In the genomic region with DNA sequence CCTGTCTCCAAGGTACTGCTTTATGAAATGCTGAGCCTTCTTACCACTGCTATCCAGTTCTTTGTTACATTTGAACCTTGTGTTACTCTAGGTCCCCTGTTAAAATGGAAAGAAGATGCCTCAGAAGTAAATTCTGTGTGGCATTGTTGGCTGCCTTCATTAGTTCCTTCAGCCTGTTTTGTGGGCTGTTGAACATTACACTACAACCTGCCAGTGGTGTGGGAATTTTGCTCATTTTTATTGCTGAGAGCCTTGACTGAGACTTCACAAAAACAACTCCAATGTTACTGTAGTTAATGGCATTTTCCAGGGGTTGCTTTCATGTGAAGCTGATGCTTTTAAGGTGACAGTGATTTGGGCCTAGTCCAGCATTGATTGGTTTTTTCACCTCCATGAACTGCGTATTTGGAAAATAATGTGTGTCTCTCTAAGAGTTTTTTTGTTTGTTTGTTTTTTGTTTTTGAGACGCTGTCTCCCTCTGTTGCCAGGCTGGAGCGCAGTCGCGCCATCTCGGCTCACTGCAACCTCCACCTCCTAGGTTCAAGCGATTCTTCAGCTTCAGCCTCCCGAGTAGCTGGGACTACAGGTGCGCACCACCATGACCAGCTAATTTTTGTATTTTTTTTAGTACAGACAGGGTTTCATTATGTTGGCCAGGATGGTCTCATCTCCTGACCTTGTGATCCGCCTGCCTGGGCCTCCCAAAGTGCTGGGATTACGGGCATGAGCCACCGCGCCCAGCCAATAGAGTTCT, we compare ENCODE assay signal across 11 cellular contexts. TPM values are rescaled to one million over a fixed set of nuclear protein-coding genes. Genes with fewer than 3 reads are reported as not detected.
A peak's percentile ranks its signal among the peaks of the same experiment; 100 is the strongest.
DNase-seq lines count a peak whose midpoint lies in the region; ATAC-seq and TF ChIP-seq lines count a peak whose summit lies in the region.
"Had no signal": no experiment of that assay in that cellular context is flagged by ENCODE, and none has a peak within 500 bp of the region (broad histone marks: within the 10 kb centered on the region; RNA-seq: fewer than 3 reads in every experiment).

No MANE protein-coding gene starts in this region.

- H2AFZ ChIP-seq in GM23248 (no peak overlapping the region), OCI-LY3 (ENCODE audit: low read depth, low read length) (no peak overlapping the region)

- TF ChIP-seq CTCF in OCI-LY3 (IDR thresholded peaks at IDR 0.05; ENCODE audit: low read depth, low read length) = no peak
- TF ChIP-seq CTCF in endodermal cell (conservative IDR thresholded peaks at IDR 0.05) = no peak
- no peak for TF ChIP-seq CTCF in progenitor cell of endocrine pancreas (IDR thresholded peaks at IDR 0.05; ENCODE audit: unreplicated experiment)

- H3K4me2 ChIP-seq in GM23248 (ENCODE audit: unreplicated experiment) (peak overlapping the region; percentile 100), OCI-LY3 (ENCODE audit: low read length) (peak overlapping the region; percentile 56; the same call in 1 of the 2 replicates)

- H3K27me3 Mint-ChIP-seq in endodermal cell (ENCODE audit: insufficient read depth) = peaks cover 2% of the 10 kb centered on the region
- H3K27me3 Mint-ChIP-seq in progenitor cell of endocrine pancreas = no peaks in the 10 kb centered on the region

- peak overlapping the region; percentile 100 for H3K9ac ChIP-seq in GM23248
- H3K9ac ChIP-seq in OCI-LY3 (ENCODE audit: low read length) = no peak overlapping the region
- H3K9ac ChIP-seq in endodermal cell (ENCODE audit: extremely low read depth, low read length, poor library complexity, severe bottlenecking) = no peak overlapping the region

- no peaks in the 10 kb centered on the region for H3K9me2 ChIP-seq in GM23248 (ENCODE audit: insufficient read depth)

- peaks cover 85% of the 10 kb centered on the region for H3K79me2 ChIP-seq in GM23248 (ENCODE audit: insufficient read depth)
- peaks cover 98% of the 10 kb centered on the region for H3K79me2 ChIP-seq in OCI-LY3 (ENCODE audit: low read length)

- H3K4me3 Mint-ChIP-seq in endodermal cell (no peak overlapping the region), progenitor cell of endocrine pancreas (ENCODE audit: low read depth) (peak overlapping the region; percentile 29)

- ATAC-seq in HG03095 (IDR thresholded peaks at IDR 0.05; ENCODE audit: unreplicated experiment) = no peak

- peak; percentile 39 for DNase-seq in GM23248
- no peak for DNase-seq in endodermal cell
- DNase-seq in progenitor cell of endocrine pancreas (ENCODE audit: low spot score, unreplicated experiment) = no peak
- DNase-seq in effector CD4-positive, alpha-beta T cell = no peak
- no peak for DNase-seq in stimulated activated naive CD4-positive, alpha-beta T cell treated with Interleukin-2 at 50 U/mL for 16 hours (lab: John Stamatoyannopoulos, UW)
- DNase-seq: activated CD4-positive, alpha-beta T cell treated with anti-CD3 and anti-CD28 coated beads for 48 hours; DMS153; NCI-H2227 treated with DMSO at 0.1 percent for 48 hours; SJCRH30 had no signal

- H3K27ac ChIP-seq in GM23248 (peak overlapping the region; percentile 100), OCI-LY3 (ENCODE audit: low read length) (peak overlapping the region; percentile 17; the same call in 1 of the 2 replicates), endodermal cell (ENCODE audit: low read depth, low read length) (no peak overlapping the region)
- H3K27ac ChIP-seq: SJCRH30 had no signal

- no peaks in the 10 kb centered on the region for H3K9me3 ChIP-seq in GM23248 (ENCODE audit: low read depth)
- no peaks in the 10 kb centered on the region for H3K9me3 ChIP-seq in OCI-LY3 (ENCODE audit: insufficient read depth, low read length)
- no peaks in the 10 kb centered on the region for H3K9me3 ChIP-seq in endodermal cell (ENCODE audit: control insufficient read depth, low read length)
- H3K9me3 ChIP-seq: SJCRH30 had no signal

- H4K20me1 ChIP-seq in GM23248 (ENCODE audit: insufficient read depth) = no peaks in the 10 kb centered on the region; the same call in none of the 2 replicates
- peaks cover 51% of the 10 kb centered on the region for H4K20me1 ChIP-seq in OCI-LY3 (ENCODE audit: insufficient read depth, low read length)

- 0 out of 2 replicates have a peak, but pooled peaks cover 3% of the 10 kb centered on the region for H3K36me3 ChIP-seq in GM23248 (ENCODE audit: low read depth)
- H3K36me3 ChIP-seq in OCI-LY3 (replicated peaks; ENCODE audit: low read depth, low read length) = peaks cover 17% of the 10 kb centered on the region
- H3K36me3 ChIP-seq in endodermal cell (ENCODE audit: control insufficient read depth, insufficient read depth, low read length) = peaks cover 7% of the 10 kb centered on the region

- H3F3A ChIP-seq in GM23248 (ENCODE audit: insufficient read depth) = peaks cover 39% of the 10 kb centered on the region

- H3K36me3 Mint-ChIP-seq in endodermal cell (ENCODE audit: low read depth) = peaks cover 3% of the 10 kb centered on the region
- H3K36me3 Mint-ChIP-seq in progenitor cell of endocrine pancreas (ENCODE audit: insufficient read depth) = peaks cover 4% of the 10 kb centered on the region

- H3K9me3 Mint-ChIP-seq in endodermal cell (peaks cover 1% of the 10 kb centered on the region), progenitor cell of endocrine pancreas (ENCODE audit: low read depth) (no peaks in the 10 kb centered on the region)

- H3K27me3 ChIP-seq in GM23248 (replicated peaks; ENCODE audit: insufficient read depth) = no peaks in the 10 kb centered on the region
- H3K27me3 ChIP-seq in OCI-LY3 (ENCODE audit: low read depth, low read length) = no peaks in the 10 kb centered on the region
- no peaks in the 10 kb centered on the region for H3K27me3 ChIP-seq in endodermal cell (ENCODE audit: control insufficient read depth, insufficient read depth, low read length, poor library complexity, severe bottlenecking)
- H3K27me3 ChIP-seq: SJCRH30 had no signal

- H3K4me1 ChIP-seq in GM23248 (ENCODE audit: insufficient read depth) (peaks cover 20% of the 10 kb centered on the region), OCI-LY3 (ENCODE audit: low read length) (peaks cover 28% of the 10 kb centered on the region), endodermal cell (ENCODE audit: control insufficient read depth, insufficient read depth, low read length) (no peaks in the 10 kb centered on the region)

- peaks cover 24% of the 10 kb centered on the region for H3K4me1 Mint-ChIP-seq in endodermal cell
- H3K4me1 Mint-ChIP-seq in progenitor cell of endocrine pancreas (ENCODE audit: low read depth) = peaks cover 21% of the 10 kb centered on the region

- H3K4me3 ChIP-seq in GM23248 = peak overlapping the region; percentile 100
- no peak overlapping the region for H3K4me3 ChIP-seq in OCI-LY3 (ENCODE audit: low read length)
- H3K4me3 ChIP-seq in endodermal cell (ENCODE audit: low read length) = no peak overlapping the region
- H3K4me3 ChIP-seq: SJCRH30 had no signal

- H3K27ac Mint-ChIP-seq in endodermal cell (peak overlapping the region; percentile 80), progenitor cell of endocrine pancreas (peak overlapping the region; percentile 84)

- WGBS in GM23248 (ENCODE audit: low coverage in 1 of 2, low lambda C conversion rate in 2 of 2, missing lambda C conversion rate in 2 of 2), 2 experiments = 98 to 100% methylated on average over 13 of the region's 13 CpGs
- WGBS in endodermal cell (ENCODE audit: insufficient coverage in 1 of 2, insufficient read length in 1 of 2), 2 experiments = 95% methylated on average over 10 to 13 of the region's 13 CpGs

- in situ Hi-C loops in GM23248 (cut with MboI) = no loop called here

RNA-seq across cellular contexts. Expression of gene MAPK6, which starts 4.3 kb away (rescaled TPM):
- 55.4 and 69.3 TPM in 2 replicates for total RNA-seq in GM23248 (2014; rRNA removed; shearing (Covaris generic))
- 36.0 and 36.5 TPM in 2 replicates for polyA plus RNA-seq in GM23248 (2016; fragmentation: Nextera tagmentation; extraction: Ambion mirVana)
- total RNA-seq in endodermal cell (10 to 100 TPM; 80.2 to 81.6 TPM), progenitor cell of endocrine pancreas (79.4 and 91.7 TPM in 2 replicates)
- 81.4 TPM for polyA plus RNA-seq in endodermal cell (2013, experiment 1 of 2)
- 81.6 TPM for polyA plus RNA-seq in endodermal cell (2013, experiment 2 of 2)

RNA-seq across cellular contexts. Expression of gene LEO1, which starts 51.8 kb away (rescaled TPM):
- total RNA-seq in GM23248 (2014; rRNA removed; shearing (Covaris generic)) = 28.1 and 33.6 TPM in 2 replicates
- polyA plus RNA-seq in GM23248 (2016; fragmentation: Nextera tagmentation; extraction: Ambion mirVana) = 34.1 and 36.0 TPM in 2 replicates
- total RNA-seq in endodermal cell (10 to 100 TPM; 25.6 to 26.5 TPM), progenitor cell of endocrine pancreas (24.7 and 25.7 TPM in 2 replicates)
- polyA plus RNA-seq in endodermal cell (2013, experiment 1 of 2) = 27.2 TPM
- polyA plus RNA-seq in endodermal cell (2013, experiment 2 of 2) = 31.1 TPM
